ENCODE assay signal across 1 cellular context in genomic region chr10:61404771-61405170, GRCh38.
TF ChIP-seq lines count a peak whose summit lies in the region.

No MANE protein-coding gene starts in this region.

TF ChIP-seq in K562, 482 proteins besides CTCF, POLR2A, EP300 and RAD21:
- TF ChIP-seq E4F1 (CRISPR knock-in tag; IDR thresholded peaks at IDR 0.05; ENCODE audit: borderline replicate concordance) (no peak), SAFB (IDR thresholded peaks at IDR 0.05; ENCODE audit: borderline replicate concordance, low read depth, low read length) (no peak), POLR2G (IDR thresholded peaks at IDR 0.05; ENCODE audit: low read depth, low read length) (no peak), NFIC (IDR thresholded peaks at IDR 0.05) (peak; percentile 29; the same call in 1 of the 2 replicates), FOXP4 (CRISPR knock-in tag; IDR thresholded peaks at IDR 0.05; ENCODE audit: borderline replicate concordance) (no peak)
